ENCODE assay signal across 15 cellular contexts in genomic region chr2:16832910-16833309, GRCh38.
"Had no signal": no experiment of that assay in that cellular context is flagged by ENCODE, and none has a peak within 500 bp of the region (broad histone marks: within the 10 kb centered on the region; RNA-seq: fewer than 3 reads in every experiment).

No MANE protein-coding gene starts in this region.

- H3K9me3 Mint-ChIP-seq: activated CD4-positive, alpha-beta T cell treated with anti-CD3 and anti-CD28 coated beads, Interleukin-2, amount 10 ng/mL, durations not matched to agents 7 days and 5 days; activated naive CD8-positive, alpha-beta T cell treated with anti-CD3 and anti-CD28 coated beads, Interleukin-2, amount 50 U/mL, for 24 hours; activated T-helper 1 cell treated with anti-CD3 and anti-CD28 coated beads, Interleukin-12 subunit alpha, Interleukin-12 subunit beta, Interleukin-2, Interleukin-4 antibody, amounts not matched to agents 30 ng/mL and 10 ng/mL and 1 ng/mL, durations not matched to agents 14 hours and 24 hours and 36 hours; effector memory CD8-positive, alpha-beta T cell; mesothelial cell of epicardium had no signal

- H3K4me1 Mint-ChIP-seq: activated CD4-positive, alpha-beta T cell treated with anti-CD3 and anti-CD28 coated beads, Interleukin-2, amount 10 ng/mL, durations not matched to agents 7 days and 5 days; activated naive CD8-positive, alpha-beta T cell treated with anti-CD3 and anti-CD28 coated beads, Interleukin-2, amount 50 U/mL, for 24 hours; mesothelial cell of epicardium had no signal

- H3K36me3 Mint-ChIP-seq: mesothelial cell of epicardium had no signal

- H3K27me3 Mint-ChIP-seq: activated CD4-positive, alpha-beta T cell treated with anti-CD3 and anti-CD28 coated beads, Interleukin-2, amount 10 ng/mL, durations not matched to agents 7 days and 5 days; activated naive CD8-positive, alpha-beta T cell treated with anti-CD3 and anti-CD28 coated beads, Interleukin-2, amount 50 U/mL, for 24 hours; effector memory CD8-positive, alpha-beta T cell had no signal

- ATAC-seq: activated naive CD8-positive, alpha-beta T cell treated with anti-CD3 and anti-CD28 coated beads, Interleukin-2, amount 50 U/mL, for 24 hours; effector memory CD8-positive, alpha-beta T cell; gastroesophageal sphincter; heart right ventricle; left colon; lower lobe of right lung; sciatic nerve; stimulated activated naive CD8-positive, alpha-beta T cell treated with anti-CD3 and anti-CD28 coated beads, Interleukin-15, Interleukin-2, amounts not matched to agents 100 U/mL and 50 U/mL, for 24 hours had no signal

- H3K4me3 Mint-ChIP-seq: activated CD4-positive, alpha-beta T cell treated with anti-CD3 and anti-CD28 coated beads, Interleukin-2, amount 10 ng/mL, durations not matched to agents 7 days and 5 days; activated naive CD8-positive, alpha-beta T cell treated with anti-CD3 and anti-CD28 coated beads, Interleukin-2, amount 50 U/mL, for 24 hours; activated T-helper 1 cell treated with anti-CD3 and anti-CD28 coated beads, Interleukin-12 subunit alpha, Interleukin-12 subunit beta, Interleukin-2, Interleukin-4 antibody, amounts not matched to agents 30 ng/mL and 10 ng/mL and 1 ng/mL, durations not matched to agents 14 hours and 24 hours and 36 hours; effector memory CD8-positive, alpha-beta T cell; mesothelial cell of epicardium had no signal

- DNase-seq: activated CD4-positive, alpha-beta T cell treated with anti-CD3 and anti-CD28 coated beads, Interleukin-2, amount 10 ng/mL, durations not matched to agents 7 days and 5 days; activated CD4-positive, CD25-positive, alpha-beta regulatory T cell; activated naive CD4-positive, alpha-beta T cell; activated naive CD8-positive, alpha-beta T cell treated with anti-CD3 and anti-CD28 coated beads, Interleukin-2, amount 50 U/mL, for 24 hours; dermis blood vessel endothelial cell; effector memory CD8-positive, alpha-beta T cell; heart right ventricle; left colon; lower lobe of right lung; stimulated activated naive CD8-positive, alpha-beta T cell treated with anti-CD3 and anti-CD28 coated beads, Interleukin-15, Interleukin-2, amounts not matched to agents 100 U/mL and 50 U/mL, for 24 hours; trophoblast cell had no signal

- H3K27ac Mint-ChIP-seq: activated CD4-positive, alpha-beta T cell treated with anti-CD3 and anti-CD28 coated beads, Interleukin-2, amount 10 ng/mL, durations not matched to agents 7 days and 5 days; activated naive CD8-positive, alpha-beta T cell treated with anti-CD3 and anti-CD28 coated beads, Interleukin-2, amount 50 U/mL, for 24 hours; activated T-helper 1 cell treated with anti-CD3 and anti-CD28 coated beads, Interleukin-12 subunit alpha, Interleukin-12 subunit beta, Interleukin-2, Interleukin-4 antibody, amounts not matched to agents 30 ng/mL and 10 ng/mL and 1 ng/mL, durations not matched to agents 14 hours and 24 hours and 36 hours; effector memory CD8-positive, alpha-beta T cell; mesothelial cell of epicardium had no signal
